Comparison of ENCODE assay signal across 17 cellular contexts in the genomic region with DNA sequence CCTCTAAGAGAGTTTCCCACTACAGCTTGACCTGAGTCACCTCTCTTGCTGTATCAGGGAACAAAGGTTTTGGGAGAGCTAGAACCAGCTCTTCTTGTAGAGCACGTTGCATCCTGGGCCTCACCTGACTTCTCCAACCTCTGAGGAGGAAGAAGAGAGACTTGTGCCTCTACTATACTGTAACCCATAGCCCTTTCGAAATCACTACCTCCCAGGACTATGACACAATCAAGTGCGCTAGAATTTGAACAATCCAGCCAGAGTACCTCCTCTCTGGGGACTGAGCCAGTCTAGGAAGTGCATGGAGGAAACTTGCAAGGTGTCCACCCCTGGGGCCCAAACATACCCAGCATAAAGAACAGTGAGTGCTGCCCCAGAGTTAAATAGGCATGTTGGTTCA.
"Had no signal": no experiment of that assay in that cellular context is flagged by ENCODE, and none has a peak within 500 bp of the region (broad histone marks: within the 10 kb centered on the region; RNA-seq: fewer than 3 reads in every experiment).

No MANE protein-coding gene starts in this region.

- H3K36me3 ChIP-seq: colonic mucosa, ovary, right lobe of liver had no signal

- H3K4me3 ChIP-seq: colonic mucosa, ovary, right lobe of liver, thoracic aorta had no signal

- H3K9me3 ChIP-seq: colonic mucosa, ovary, right lobe of liver, thoracic aorta had no signal

- H3K4me1 ChIP-seq: colonic mucosa, right lobe of liver had no signal

- H3K27me3 ChIP-seq: colonic mucosa, ovary, right lobe of liver had no signal

- H3K27ac ChIP-seq: colonic mucosa, ovary, right lobe of liver, thoracic aorta had no signal

- FAIRE-seq: small intestine had no signal

- DNase-seq: activated CD4-positive, alpha-beta memory T cell treated with anti-CD3 and anti-CD28 coated beads for 36 hours; activated CD4-positive, alpha-beta T cell treated with anti-CD3 and anti-CD28 coated beads for 36 hours; activated CD8-positive, alpha-beta memory T cell treated with anti-CD3 and anti-CD28 coated beads, Interleukin-2, amount 10 ng/mL, durations not matched to agents 7 days and 5 days; activated naive CD4-positive, alpha-beta T cell treated with Interleukin-2 at 50 U/mL for 16 hours; activated naive CD8-positive, alpha-beta T cell treated with anti-CD3 and anti-CD28 coated beads, Interleukin-2, amount 10 ng/mL, durations not matched to agents 7 days and 5 days; activated T-cell treated with anti-CD3 and anti-CD28 coated beads, Interleukin-2, amount 50 U/mL, for 1 hour; colonic mucosa; endodermal cell; erythroblast; mesendoderm; naive thymus-derived CD8-positive, alpha-beta T cell; ovary; right lobe of liver; small intestine; stimulated activated CD4-positive, alpha-beta T cell treated with anti-CD3 and anti-CD28 coated beads, Interleukin-4, amount 100 ng/mL, for 24 hours had no signal

- ATAC-seq: activated CD4-positive, alpha-beta T cell treated with anti-CD3 and anti-CD28 coated beads for 36 hours; activated CD8-positive, alpha-beta memory T cell treated with anti-CD3 and anti-CD28 coated beads, Interleukin-2, amount 10 ng/mL, durations not matched to agents 7 days and 5 days; naive thymus-derived CD8-positive, alpha-beta T cell; stimulated activated memory B cell treated with anti-CD40 and anti-IgM and Interleukin-4, amounts not matched to agents 10 μg/mL and 1 μg/mL and 100 μg/mL, for 72 hours had no signal
